Comparison of ENCODE assay signal across 6 cellular contexts in the genomic region with DNA sequence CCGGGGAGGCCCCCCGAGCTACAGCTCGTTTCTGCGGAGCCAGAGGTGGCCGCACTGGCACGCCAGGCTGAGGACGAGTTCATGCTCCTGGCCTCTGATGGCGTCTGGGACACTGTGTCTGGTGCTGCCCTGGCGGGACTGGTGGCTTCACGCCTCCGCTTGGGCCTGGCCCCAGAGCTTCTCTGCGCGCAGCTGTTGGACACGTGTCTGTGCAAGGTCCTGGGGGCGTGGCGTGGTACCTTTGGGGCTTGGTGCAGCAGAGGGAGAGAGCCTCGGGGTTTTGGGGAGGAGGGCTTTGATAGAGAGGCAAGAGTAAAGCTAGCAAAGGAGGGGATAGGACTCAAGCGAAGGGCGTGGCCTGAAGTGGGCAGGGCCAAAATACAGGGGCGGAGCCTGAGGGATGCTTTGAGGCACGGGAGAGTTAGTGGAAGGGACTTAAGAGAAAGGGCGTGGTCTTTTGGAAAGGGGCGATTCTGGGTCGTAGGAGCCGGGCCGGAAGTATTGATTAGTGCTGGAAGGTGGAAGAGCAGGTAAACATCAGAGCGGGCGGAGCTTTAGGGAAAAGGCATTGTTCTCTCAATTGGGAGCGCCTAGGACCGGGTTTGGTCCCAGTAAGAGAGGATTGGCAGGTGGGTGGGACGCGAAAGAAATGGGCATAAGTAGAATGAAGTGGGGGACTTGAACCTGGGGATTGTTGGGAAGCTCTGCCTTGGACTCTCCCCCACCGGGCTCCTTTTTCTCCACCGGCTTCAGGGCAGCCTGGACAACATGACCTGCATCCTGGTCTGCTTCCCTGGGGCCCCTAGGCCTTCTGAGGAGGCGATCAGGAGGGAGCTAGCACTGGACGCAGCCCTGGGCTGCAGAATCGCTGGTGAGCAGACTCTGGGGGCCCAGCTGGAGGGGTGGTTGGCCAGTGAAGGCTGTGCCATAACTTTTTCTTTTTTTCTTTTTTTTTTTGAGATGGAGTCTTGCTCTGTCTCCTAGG. TPM values are rescaled to one million over a fixed set of nuclear protein-coding genes. Genes with fewer than 3 reads are reported as not detected.
DNase-seq lines count a peak whose midpoint lies in the region; TF ChIP-seq lines count a peak whose summit lies in the region.

No MANE protein-coding gene starts in this region.

- no peaks in the 10 kb centered on the region for H3K36me3 ChIP-seq in effector memory CD4-positive, alpha-beta T cell (ENCODE audit: control insufficient read depth, insufficient read depth, low read length)

- H3K4me3 ChIP-seq in effector memory CD4-positive, alpha-beta T cell (ENCODE audit: insufficient read depth, low read depth, low read length, poor library complexity, severe bottlenecking) = peak overlapping the region; percentile 47

- H3K9me3 ChIP-seq in effector memory CD4-positive, alpha-beta T cell (ENCODE audit: control insufficient read depth, low read length) = no peaks in the 10 kb centered on the region

- H3K4me1 ChIP-seq in effector memory CD4-positive, alpha-beta T cell (ENCODE audit: control insufficient read depth, insufficient read depth, low read length, poor library complexity, severe bottlenecking) = peaks cover 31% of the 10 kb centered on the region

- no peaks in the 10 kb centered on the region for H3K27me3 ChIP-seq in effector memory CD4-positive, alpha-beta T cell (replicated peaks; ENCODE audit: control insufficient read depth, insufficient read depth, low read length, poor library complexity, severe bottlenecking)

- no peak for TF ChIP-seq CTCF in GM10266 (IDR thresholded peaks at IDR 0.05; ENCODE audit: control insufficient read depth, insufficient read depth, low read depth, missing control alignments)

- DNase-seq in GM10266 (ENCODE audit: extremely low spot score) = peak; percentile 70
- peak; percentile 23 for DNase-seq in SK-MEL-5 (ENCODE audit: low read depth, low spot score)
- peak in 2 of 3 donors; percentile 47 to 54 for DNase-seq in effector memory CD4-positive, alpha-beta T cell
- peak; percentile 78 for DNase-seq in stimulated activated CD4-positive, alpha-beta T cell treated with anti-CD3 and anti-CD28 coated beads, Interleukin-15, amount 100 ng/mL, for 24 hours
- DNase-seq in AML-193 (lab: John Stamatoyannopoulos, UW) = no peak
- no peak for DNase-seq in NOMO-1 (lab: John Stamatoyannopoulos, UW; ENCODE audit: unreplicated experiment in 2 of 2)

- in situ Hi-C loops in SK-MEL-5 (cut with HindIII; ENCODE audit: low pct_unique_long_range_greater_than_20kb, low sequenced_read_pairs) = no loop called here

- no peak overlapping the region for H3K27ac ChIP-seq in effector memory CD4-positive, alpha-beta T cell (ENCODE audit: insufficient read depth, low read length, poor library complexity, severe bottlenecking)

RNA-seq across cellular contexts. Expression of gene PPM1N, which starts 1.2 kb away (rescaled TPM):
- 0.74 and 1.9 TPM in 2 replicates for total RNA-seq in SK-MEL-5 (2014; rRNA removed; shearing (Covaris generic))
- polyA plus RNA-seq in SK-MEL-5 (2015; cell fraction: cytosol; rRNA removed) = 0.68 and 1.7 TPM in 2 replicates
- polyA plus RNA-seq in SK-MEL-5 (2015; cell fraction: nucleus; rRNA removed) = 2.3 and 7.7 TPM in 2 replicates

RNA-seq across cellular contexts. Expression of gene RTN2, which starts 2.6 kb away (rescaled TPM):
- total RNA-seq in SK-MEL-5 (2014; rRNA removed; shearing (Covaris generic)) = 10.0 and 12.8 TPM in 2 replicates
- polyA plus RNA-seq in SK-MEL-5 (2015; cell fraction: cytosol; rRNA removed) = 25.9 and 29.0 TPM in 2 replicates
- 9.4 and 10.4 TPM in 2 replicates for polyA plus RNA-seq in SK-MEL-5 (2015; cell fraction: nucleus; rRNA removed)

RNA-seq across cellular contexts. Expression of gene VASP, which starts 7.8 kb away (rescaled TPM):
- 42.6 and 44.1 TPM in 2 replicates for total RNA-seq in SK-MEL-5 (2014; rRNA removed; shearing (Covaris generic))
- 94.0 and 106 TPM in 2 replicates for polyA plus RNA-seq in SK-MEL-5 (2015; cell fraction: cytosol; rRNA removed)
- 31.7 and 46.7 TPM in 2 replicates for polyA plus RNA-seq in SK-MEL-5 (2015; cell fraction: nucleus; rRNA removed)

RNA-seq across cellular contexts. Expression of gene FOSB, which starts 31.7 kb away (rescaled TPM):
- total RNA-seq in SK-MEL-5 (2014; rRNA removed; shearing (Covaris generic)) = 0.13 and 0.42 TPM in 2 replicates
- 0.81 and 3.8 TPM in 2 replicates for polyA plus RNA-seq in SK-MEL-5 (2015; cell fraction: cytosol; rRNA removed)
- 1.5 and 3.8 TPM in 2 replicates for polyA plus RNA-seq in SK-MEL-5 (2015; cell fraction: nucleus; rRNA removed)

Comparison
In these comparisons a context has a peak if more than half of its experiments do, and no peak if none do; other contexts are left out.
1. DNase-seq: peak in GM10266 (single experiment), SK-MEL-5 (single experiment), effector memory CD4-positive, alpha-beta T cell (2 of 3) and stimulated activated CD4-positive, alpha-beta T cell treated with anti-CD3 and anti-CD28 coated beads, Interleukin-15, amount 100 ng/mL, for 24 hours (single experiment); none in AML-193 (0 of 2) and NOMO-1 (0 of 2).